In genomic region chr2:18271370-18272147, GRCh38 we compare ENCODE assay signal across 30 cellular contexts.
"Had no signal": no experiment of that assay in that cellular context is flagged by ENCODE, and none has a peak within 500 bp of the region (broad histone marks: within the 10 kb centered on the region; RNA-seq: fewer than 3 reads in every experiment).

No MANE protein-coding gene starts in this region.

- H3K27me3 Mint-ChIP-seq: activated naive CD8-positive, alpha-beta T cell treated with anti-CD3 and anti-CD28 coated beads for 36 hours; natural killer cell treated with Interleukin-12 subunit alpha and Interleukin-12 subunit beta and Interleukin-15 and Interleukin-18, amount 100 ng/mL, for 72 hours; progenitor cell of endocrine pancreas; stimulated activated naive B cell treated with anti-CD40 and anti-IgM and Interleukin-4, amounts not matched to agents 10 μg/mL and 1 μg/mL and 100 μg/mL, for 72 hours; T-helper 17 cell had no signal

- DNase-seq: activated CD4-positive, alpha-beta T cell treated with anti-CD3 and anti-CD28 coated beads, Interleukin-2, amount 50 U/mL, for 4 hours; activated CD4-positive, CD25-positive, alpha-beta regulatory T cell treated with anti-CD3 and anti-CD28 coated beads, Interleukin-2, amount 50 U/mL, for 72 hours; activated CD8-positive, alpha-beta memory T cell treated with anti-CD3 and anti-CD28 coated beads for 24 hours; activated effector memory CD4-positive, alpha-beta T cell treated with Interleukin-2 at 50 U/mL for 16 hours; activated naive CD4-positive, alpha-beta T cell treated with anti-CD3 and anti-CD28 coated beads for 36 hours; activated naive CD8-positive, alpha-beta T cell treated with anti-CD3 and anti-CD28 coated beads for 36 hours; adrenal gland; dermis blood vessel endothelial cell; effector CD4-positive, alpha-beta T cell; esophagus squamous epithelium; foreskin melanocyte; left ventricle myocardium inferior; right lobe of liver; stimulated activated CD4-positive, alpha-beta T cell treated with anti-CD3 and anti-CD28 coated beads, Interleukin-4, amount 100 ng/mL, for 24 hours; stimulated activated naive B cell treated with anti-CD40 and anti-IgM and Interleukin-4, amounts not matched to agents 10 μg/mL and 1 μg/mL and 100 μg/mL, for 72 hours; T-helper 17 cell; T1000; transverse colon; uterus; WERI-Rb-1 had no signal

- H3K9me3 Mint-ChIP-seq: activated naive CD8-positive, alpha-beta T cell treated with anti-CD3 and anti-CD28 coated beads for 36 hours; stimulated activated naive B cell treated with anti-CD40 and anti-IgM and Interleukin-4, amounts not matched to agents 10 μg/mL and 1 μg/mL and 100 μg/mL, for 72 hours had no signal

- H3K4me1 Mint-ChIP-seq: activated naive CD8-positive, alpha-beta T cell treated with anti-CD3 and anti-CD28 coated beads for 36 hours; brain; stimulated activated naive B cell treated with anti-CD40 and anti-IgM and Interleukin-4, amounts not matched to agents 10 μg/mL and 1 μg/mL and 100 μg/mL, for 72 hours; T-helper 17 cell had no signal

- ATAC-seq: mucosa of descending colon; SK-N-SH treated with all-trans-retinoic acid at 6 μM for 48 hours; stimulated activated naive B cell treated with anti-CD40 and anti-IgM and Interleukin-4, amounts not matched to agents 10 μg/mL and 1 μg/mL and 100 μg/mL, for 72 hours; T-helper 17 cell had no signal

- H3K36me3 ChIP-seq: adrenal gland, ascending aorta, cardiac muscle cell, esophagus squamous epithelium, left ventricle myocardium inferior, right lobe of liver, transverse colon, uterus, WERI-Rb-1 had no signal

- H3K9me3 ChIP-seq: adrenal gland, ascending aorta, esophagus squamous epithelium, left ventricle myocardium inferior, mucosa of descending colon, right lobe of liver, transverse colon, uterus had no signal

- H3K4me3 Mint-ChIP-seq: activated naive CD4-positive, alpha-beta T cell treated with anti-CD3 and anti-CD28 coated beads for 36 hours; activated naive CD8-positive, alpha-beta T cell treated with anti-CD3 and anti-CD28 coated beads for 36 hours; brain; natural killer cell treated with Interleukin-12 subunit alpha and Interleukin-12 subunit beta and Interleukin-15 and Interleukin-18, amount 100 ng/mL, for 72 hours; stimulated activated naive B cell treated with anti-CD40 and anti-IgM and Interleukin-4, amounts not matched to agents 10 μg/mL and 1 μg/mL and 100 μg/mL, for 72 hours; T-helper 17 cell had no signal

- H3K27ac ChIP-seq: adrenal gland, cardiac muscle cell, epithelial cell of prostate, esophagus squamous epithelium, left ventricle myocardium inferior, right lobe of liver, skin epidermis, transverse colon, uterus, WERI-Rb-1 had no signal

- H3K27me3 ChIP-seq: adrenal gland, ascending aorta, cardiac muscle cell, esophagus squamous epithelium, right lobe of liver, transverse colon, uterus had no signal

- H3K4me1 ChIP-seq: adrenal gland, ascending aorta, esophagus squamous epithelium, right lobe of liver, transverse colon, uterus had no signal

- H3K4me3 ChIP-seq: adrenal gland, ascending aorta, cardiac muscle cell, esophagus squamous epithelium, left ventricle myocardium inferior, lung, mucosa of descending colon, right lobe of liver, skin epidermis, transverse colon, uterus had no signal

- H3K27ac Mint-ChIP-seq: activated naive CD4-positive, alpha-beta T cell treated with anti-CD3 and anti-CD28 coated beads for 36 hours; activated naive CD8-positive, alpha-beta T cell treated with anti-CD3 and anti-CD28 coated beads for 36 hours; brain; natural killer cell treated with Interleukin-12 subunit alpha and Interleukin-12 subunit beta and Interleukin-15 and Interleukin-18, amount 100 ng/mL, for 72 hours; progenitor cell of endocrine pancreas; stimulated activated naive B cell treated with anti-CD40 and anti-IgM and Interleukin-4, amounts not matched to agents 10 μg/mL and 1 μg/mL and 100 μg/mL, for 72 hours; T-helper 17 cell had no signal

- H3K36me3 Mint-ChIP-seq: activated naive CD8-positive, alpha-beta T cell treated with anti-CD3 and anti-CD28 coated beads for 36 hours; brain; natural killer cell treated with Interleukin-12 subunit alpha and Interleukin-12 subunit beta and Interleukin-15 and Interleukin-18, amount 100 ng/mL, for 72 hours; stimulated activated naive B cell treated with anti-CD40 and anti-IgM and Interleukin-4, amounts not matched to agents 10 μg/mL and 1 μg/mL and 100 μg/mL, for 72 hours had no signal
